In genomic region chr10:79685044-79685685, GRCh38 we compare ENCODE assay signal across 8 cellular contexts. TPM values are rescaled to one million over a fixed set of nuclear protein-coding genes. Genes with fewer than 3 reads are reported as not detected.
DNase-seq lines count a peak whose midpoint lies in the region; ATAC-seq and TF ChIP-seq lines count a peak whose summit lies in the region.
"Not testable (repeated sequence)": the region's sequence is repeated elsewhere in the genome, so short reads cannot be mapped to it uniquely, and the experiment has no call there.

No MANE protein-coding gene starts in this region.

- H3K79me1 ChIP-seq in H9 (ENCODE audit: insufficient read depth, low read depth, low read length, poor library complexity, severe bottlenecking); IMR-90 (ENCODE audit: low read depth in 1 of 2, low read length in 2 of 2): not testable (repeated sequence)

- POLR2A ChIA-PET in IMR-90 (lab: Charles Lee; ENCODE audit: unreplicated experiment): not testable (repeated sequence)

- H3K18ac ChIP-seq in H9 (ENCODE audit: insufficient read length, low read depth, low read length); IMR-90 (ENCODE audit: low read depth, low read length): not testable (repeated sequence)

- H4K8ac ChIP-seq in H9 (replicated peaks; ENCODE audit: insufficient read length, low read depth, low read length); IMR-90 (ENCODE audit: low read depth in 2 of 2, low read length in 2 of 2): not testable (repeated sequence)

- H3K23ac ChIP-seq in H9 (ENCODE audit: insufficient read length, low read depth, low read length); IMR-90 (ENCODE audit: low read depth, low read length): not testable (repeated sequence)

- not testable (repeated sequence) for TF ChIP-seq RAD21 in IMR-90 (IDR thresholded peaks at IDR 0.05; ENCODE audit: low read length)

- not testable (repeated sequence) for H2BK20ac ChIP-seq in H9 (ENCODE audit: low read depth, low read length, poor library complexity, severe bottlenecking); IMR-90 (ENCODE audit: low read depth, low read length)

- not testable (repeated sequence) for H2BK12ac ChIP-seq in H9 (ENCODE audit: insufficient read length, low read depth, low read length)

- not testable (repeated sequence) for BruUV-seq in IMR-90 (replicated peaks; lab: Mats Ljungman, UMichigan)

- H3K4me1 ChIP-seq in H9 (ENCODE audit: insufficient read depth, low read length); IMR-90 (ENCODE audit: control insufficient read depth, insufficient read depth, low read length); thyroid gland: not testable (repeated sequence)

- not testable (repeated sequence) for H3K4me3 Mint-ChIP-seq in H9; endothelial cell (ENCODE audit: unreplicated experiment); nephron progenitor cell

- not testable (repeated sequence) for H3K4ac ChIP-seq in H9 (ENCODE audit: low read depth, low read length); IMR-90 (ENCODE audit: low read depth, low read length)

- ATAC-seq in IMR-90 (ENCODE audit: low read depth): peak; percentile 51; the same call in 1 of the 2 replicates

- not testable (repeated sequence) for H3K4me3 ChIP-seq in GM12865 (ENCODE audit: low read depth, low read length); IMR-90 (ENCODE audit: insufficient read depth, low read depth, low read length); thyroid gland (replicated peaks in 1 of 3)

- peak overlapping the region in 1 of 3 experiments; percentile 65; a peak in 2 of 7 replicates for H3K27ac Mint-ChIP-seq in H9
- H3K27ac Mint-ChIP-seq in endothelial cell (ENCODE audit: unreplicated experiment); nephron progenitor cell: not testable (repeated sequence)

- not testable (repeated sequence) for H2AFZ ChIP-seq in H9 (ENCODE audit: low read length); IMR-90 (replicated peaks; ENCODE audit: low read length, poor library complexity)

- H3T11ph ChIP-seq in H9 (ENCODE audit: low read length): not testable (repeated sequence)

- not testable (repeated sequence) for H3K9ac ChIP-seq in H9 (ENCODE audit: extremely low read depth, insufficient read length, low read length); IMR-90 (ENCODE audit: low read depth, low read length)

- dilution Hi-C loops in IMR-90 (cut with HindIII; ENCODE audit: low sequenced_read_pairs, unreplicated experiment): not testable (repeated sequence)

- H2BK120ac ChIP-seq in H9 (ENCODE audit: low read depth, low read length, poor library complexity, severe bottlenecking); IMR-90 (ENCODE audit: low read depth, low read length): not testable (repeated sequence)

- H3K36me3 ChIP-seq in IMR-90 (ENCODE audit: control insufficient read depth, insufficient read depth, low read length): peaks cover 14% of the 10 kb centered on the region
- H3K36me3 ChIP-seq in thyroid gland: not testable (repeated sequence)

- not testable (repeated sequence) for H3K23me2 ChIP-seq in H9 (ENCODE audit: insufficient read length, low read depth, low read length, poor library complexity, severe bottlenecking)

- H2AK5ac ChIP-seq in H9 (ENCODE audit: insufficient read length, low read length); IMR-90 (ENCODE audit: low read depth, low read length): not testable (repeated sequence)

- not testable (repeated sequence) for H4K20me1 ChIP-seq in H9 (ENCODE audit: control insufficient read depth, insufficient read depth, insufficient read length); IMR-90 (ENCODE audit: insufficient read depth, low read length)

- peak; percentile 25 for DNase-seq in GM12865 (ENCODE audit: low read depth)
- DNase-seq in H9: peak; percentile 72
- DNase-seq in IMR-90: peak; percentile 45
- DNase-seq in RPMI7951 (ENCODE audit: low read depth): peak; percentile 69
- peak; percentile 62 for DNase-seq in activated CD8-positive, alpha-beta memory T cell treated with anti-CD3 and anti-CD28 coated beads, Interleukin-2, amount 50 U/mL, for 4 hours
- peak; percentile 15 for DNase-seq in endothelial cell (ENCODE audit: low spot score)
- peak; percentile 20 for DNase-seq in nephron progenitor cell
- DNase-seq in thyroid gland: peak; percentile 14 to 19

- WGBS in H9 (ENCODE audit: extremely low coverage, insufficient read length, low lambda C conversion rate): no CpG with 5 or more reads among the region's 21 CpGs
- 93% methylated on average over 7 of the region's 21 CpGs; no CpG with 5 or more reads in 1 of the 2 experiments for WGBS in IMR-90 (ENCODE audit: extremely low coverage in 2 of 2, insufficient read length in 1 of 2), 2 experiments
- WGBS in thyroid gland, 2 donors: 82 to 85% methylated on average over 17 to 21 of the region's 21 CpGs

- not testable (repeated sequence) for H3K27ac ChIP-seq in H9 (ENCODE audit: insufficient read length, low read depth, low read length); IMR-90 (ENCODE audit: insufficient read depth, low read length); thyroid gland

- H3K27me3 Mint-ChIP-seq in H9 (ENCODE audit: low read depth); endothelial cell (ENCODE audit: unreplicated experiment); nephron progenitor cell (ENCODE audit: low read depth, poor library complexity): not testable (repeated sequence)

- H3K4me2 ChIP-seq in H9 (ENCODE audit: insufficient read depth, insufficient read length, low read length); IMR-90 (ENCODE audit: low read depth, low read length): not testable (repeated sequence)

- not testable (repeated sequence) for H2BK15ac ChIP-seq in H9 (ENCODE audit: low read depth, low read length); IMR-90 (ENCODE audit: low read depth, low read length)

- H3K14ac ChIP-seq in H9 (ENCODE audit: insufficient read depth, low read length); IMR-90 (replicated peaks; ENCODE audit: low read depth, low read length): not testable (repeated sequence)

- not testable (repeated sequence) for TF ChIP-seq POLR2A in IMR-90 (IDR thresholded peaks at IDR 0.05; ENCODE audit: low read depth, low read length); thyroid gland (IDR thresholded peaks at IDR 0.05)

- H2AK9ac ChIP-seq in IMR-90 (replicated peaks; ENCODE audit: low read depth, low read length, poor library complexity): not testable (repeated sequence)

- H2BK5ac ChIP-seq in H9 (ENCODE audit: insufficient read length, low read length); IMR-90 (ENCODE audit: low read depth, low read length, poor library complexity, severe bottlenecking): not testable (repeated sequence)

- H3K9me1 ChIP-seq in IMR-90 (ENCODE audit: insufficient read depth, low read length): not testable (repeated sequence)

- H4K91ac ChIP-seq in H9 (ENCODE audit: insufficient read length, low read depth, low read length); IMR-90 (ENCODE audit: insufficient read depth, low read depth, low read length): not testable (repeated sequence)

- intact Hi-C loops in IMR-90 (cut with micrococcal nuclease); thyroid gland (cut with DNase I): not testable (repeated sequence)

- H3K36me3 Mint-ChIP-seq in H9 (ENCODE audit: insufficient read depth in 1 of 3, low read depth in 3 of 3): peaks cover 0 to 20% (median 14%) of the 10 kb centered on the region in 3 experiments; a peak in 4 of 7 replicates
- not testable (repeated sequence) for H3K36me3 Mint-ChIP-seq in endothelial cell (ENCODE audit: low read depth, unreplicated experiment)
- peaks cover 29% of the 10 kb centered on the region for H3K36me3 Mint-ChIP-seq in nephron progenitor cell (ENCODE audit: low read depth)

- not testable (repeated sequence) for H3K9me3 ChIP-seq in H9 (ENCODE audit: control insufficient read depth, low read depth, low read length); IMR-90 (ENCODE audit: control insufficient read depth, insufficient read depth, low read length); thyroid gland

- not testable (repeated sequence) for H3K9me3 Mint-ChIP-seq in H9; endothelial cell (ENCODE audit: unreplicated experiment); nephron progenitor cell

- H3K27me3 ChIP-seq in H9 (ENCODE audit: insufficient read depth, low read length); IMR-90 (ENCODE audit: control insufficient read depth, insufficient read depth, low read length); thyroid gland: not testable (repeated sequence)

- H3K79me2 ChIP-seq in H9 (ENCODE audit: insufficient read depth, low read length): not testable (repeated sequence)

- not testable (repeated sequence) for H3K4me1 Mint-ChIP-seq in H9; endothelial cell (ENCODE audit: unreplicated experiment); nephron progenitor cell

- CTCF ChIA-PET in IMR-90 (lab: Yijun Ruan, JAX): not testable (repeated sequence)

- not testable (repeated sequence) for H4K5ac ChIP-seq in H9 (ENCODE audit: insufficient read length, low read depth, low read length); IMR-90 (ENCODE audit: low read depth, low read length)

- TF ChIP-seq CTCF in GM12865 (IDR thresholded peaks at IDR 0.05; ENCODE audit: insufficient read depth, low read depth, low read length, missing control alignments); endothelial cell (IDR thresholded peaks at IDR 0.05; ENCODE audit: unreplicated experiment); nephron progenitor cell (IDR thresholded peaks at IDR 0.05); thyroid gland (IDR thresholded peaks at IDR 0.05): not testable (repeated sequence)
- TF ChIP-seq CTCF in H9 (conservative IDR thresholded peaks at IDR 0.05) (peak; percentile 54), IMR-90 (conservative IDR thresholded peaks at IDR 0.05; ENCODE audit: low read depth, low read length) (peak; percentile 18; the same call in 1 of the 2 replicates)

- in situ Hi-C loops in IMR-90 (cut with MboI; ENCODE audit: low sequenced_read_pairs): not testable (repeated sequence)

- H3K56ac ChIP-seq in H9 (ENCODE audit: insufficient read length, low read depth, low read length); IMR-90 (ENCODE audit: extremely low read depth, insufficient read depth, low read length): not testable (repeated sequence)

RNA-seq across cellular contexts. Expression of gene NUTM2B, which starts 17.9 kb away (rescaled TPM):
- total RNA-seq in H9 (2021) (0.07 and 0.46 TPM in 2 replicates), IMR-90 (2012; rRNA removed) (under 0.01 and 0.18 TPM in 2 replicates), endothelial cell (ENCODE audit: unreplicated experiment) (1.5 TPM), thyroid gland (1 to 10 TPM in 3 of 4 donors, under 1 TPM in 1; 0.22 to 2.8 (median 1.9) TPM)
- polyA plus RNA-seq in IMR-90 (2012; rRNA removed): 0.22 and 0.29 TPM in 2 replicates
- polyA plus RNA-seq in IMR-90 (2012; cell fraction: cytosol; rRNA removed): 0.19 and 0.25 TPM in 2 replicates
- 0.25 and 0.37 TPM in 2 replicates for polyA plus RNA-seq in IMR-90 (2012; cell fraction: nucleus; rRNA removed; ENCODE audit: low replicate concordance)
- total RNA-seq in RPMI7951 (2014; rRNA removed; shearing (Covaris generic)): 0.24 and 0.29 TPM in 2 replicates

Comparison
In these comparisons a context has a peak if more than half of its experiments do, and no peak if none do; other contexts are left out.
1. DNase-seq: peak in every context shown above with its lines; median percentile 72 in H9; 69 in RPMI7951; 62 in activated CD8-positive, alpha-beta memory T cell treated with anti-CD3 and anti-CD28 coated beads, Interleukin-2, amount 50 U/mL, for 4 hours; 45 in IMR-90; 25 in GM12865; 20 in nephron progenitor cell; 16 in thyroid gland; 15 in endothelial cell.